ENCODE assay signal across 7 cellular contexts in the genomic region with DNA sequence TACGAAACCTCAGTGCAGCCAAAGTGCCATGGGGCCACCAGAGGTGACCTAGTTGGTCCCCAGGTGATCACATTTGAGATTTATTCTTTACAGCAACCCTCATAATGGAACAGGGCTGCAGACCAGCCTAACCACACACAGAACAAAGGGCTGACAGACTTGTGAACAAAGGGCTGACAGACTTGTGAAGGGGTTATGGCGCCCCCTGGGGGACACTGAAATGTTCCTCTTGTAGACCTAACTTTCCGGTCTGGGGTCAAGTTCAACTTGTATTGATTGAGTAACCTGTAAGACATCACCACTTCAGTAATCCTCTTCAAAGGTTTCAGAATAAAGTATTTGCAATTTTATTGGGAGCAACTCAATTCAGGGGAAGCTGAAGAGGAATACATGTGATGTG.
A peak's percentile ranks its signal among the peaks of the same experiment; 100 is the strongest.
DNase-seq lines count a peak whose midpoint lies in the region; ATAC-seq and TF ChIP-seq lines count a peak whose summit lies in the region.

No MANE protein-coding gene starts in this region.

- peak; percentile 80 for ATAC-seq in GM18517 (IDR thresholded peaks at IDR 0.05; ENCODE audit: unreplicated experiment)
- ATAC-seq in HG03460 (IDR thresholded peaks at IDR 0.05; ENCODE audit: unreplicated experiment): peak; percentile 67

- peak; percentile 25 to 79 (median 62) for TF ChIP-seq CTCF in dorsolateral prefrontal cortex (IDR thresholded peaks at IDR 0.05 in 54 of 56, conservative IDR thresholded peaks at IDR 0.05 in 2 of 56; ENCODE audit: low read depth in 1 of 56, partially characterized antibody in 56 of 56)

- H3K27ac ChIP-seq in dorsolateral prefrontal cortex: no peak overlapping the region

- peaks cover 0 to 81% (median 23%) of the 10 kb centered on the region in 45 donors for H3K27me3 ChIP-seq in dorsolateral prefrontal cortex

- H3K4me3 ChIP-seq in dorsolateral prefrontal cortex: no peak overlapping the region

- peak; percentile 69 for DNase-seq in NCI-H748 treated with DMSO at 0.1 percent for 48 hours (lab: John Stamatoyannopoulos, UW)
- peak; percentile 57 to 68 for DNase-seq in activated CD4-positive, alpha-beta T cell treated with anti-CD3 and anti-CD28 coated beads, Interleukin-2, amount 50 U/mL, for 24 hours (ENCODE audit: low read depth in 1 of 2, low spot score in 1 of 2)
- DNase-seq in dorsolateral prefrontal cortex: peak; percentile 18 to 79 (median 64)
- peak; percentile 79 to 84 for DNase-seq in lung microvascular endothelial cell (ENCODE audit: low read depth in 2 of 2)
- peak; percentile 76 for DNase-seq in stimulated activated CD8-positive, alpha-beta memory T cell treated with anti-CD3 and anti-CD28 coated beads, Interleukin-15, amount 100 ng/mL, for 1 hour (ENCODE audit: low read depth)

- intact Hi-C loops in dorsolateral prefrontal cortex (cut with DNase I): loop anchor here (5.0 to 10.0 kb wide), 4 partner anchors 175 to 540 kb away; a partner anchor contains a TSS
